Comparison of ENCODE assay signal across 8 cellular contexts in the genomic region with DNA sequence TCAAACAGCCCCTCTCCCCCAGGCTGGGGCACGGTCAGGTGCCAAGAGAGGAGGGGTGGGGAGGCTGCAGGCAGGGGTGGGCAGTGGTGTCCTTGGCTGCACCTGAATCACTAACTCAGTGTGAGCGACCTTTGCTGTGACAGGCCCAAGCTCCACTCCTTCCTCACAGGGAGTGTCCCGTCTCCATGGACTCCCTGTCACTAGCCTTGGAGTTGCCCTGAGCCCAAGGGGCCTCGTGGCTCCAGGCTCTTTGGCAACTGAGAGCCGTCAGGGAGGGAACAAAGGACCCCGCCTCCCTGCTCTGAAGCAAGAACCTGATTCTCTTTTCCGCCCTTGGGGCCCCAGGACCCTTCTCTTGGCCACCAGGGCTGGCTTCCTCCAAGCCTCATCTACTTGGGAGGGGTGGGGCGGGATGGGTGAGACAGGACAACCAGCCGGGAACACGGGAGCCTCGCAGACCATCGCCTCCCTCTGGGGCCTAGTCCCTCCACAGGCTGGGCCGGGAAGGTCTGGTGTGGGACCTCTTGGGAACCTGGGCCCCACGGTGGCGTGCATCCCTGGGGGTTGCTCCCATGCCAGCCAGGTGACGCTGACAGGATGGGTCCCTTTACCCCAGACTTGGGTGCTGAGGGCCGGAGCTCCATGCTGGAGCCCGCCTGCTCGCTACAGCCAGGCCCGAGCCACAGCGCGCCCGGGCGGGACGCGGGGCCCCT. TPM values are rescaled to one million over a fixed set of nuclear protein-coding genes. Genes with fewer than 3 reads are reported as not detected.
DNase-seq lines count a peak whose midpoint lies in the region; TF ChIP-seq lines count a peak whose summit lies in the region.

No MANE protein-coding gene starts in this region.

- H3K27me3 ChIP-seq in BLaER1, result no peaks in the 10 kb centered on the region
- H3K27me3 ChIP-seq in Loucy (ENCODE audit: insufficient read depth, low read length, poor library complexity, severe bottlenecking), result no peaks in the 10 kb centered on the region
- H3K27me3 ChIP-seq in dorsolateral prefrontal cortex, result no peaks in the 10 kb centered on the region
- H3K27me3 ChIP-seq in neuronal stem cell (ENCODE audit: control insufficient read depth in 3 of 3, insufficient read depth in 3 of 3, low read depth in 1 of 3, low read length in 3 of 3), result no peaks in the 10 kb centered on the region

- H3K9ac ChIP-seq in BLaER1 (0 out of 2 replicates have a peak overlapping the region, but pooled peaks have one; percentile 24), Loucy (ENCODE audit: low read depth, low read length, poor library complexity, severe bottlenecking) (no peak overlapping the region), neuronal stem cell (ENCODE audit: low read depth, low read length, poor library complexity) (peak overlapping the region; percentile 44)

- H3K27ac ChIP-seq in BLaER1, result peak overlapping the region; percentile 65
- H3K27ac ChIP-seq in dorsolateral prefrontal cortex, result peak overlapping the region in 45 of 59 donors; percentile 1 to 86 (median 69)
- no peak overlapping the region for H3K27ac ChIP-seq in neuronal stem cell (replicated peaks; ENCODE audit: low read length)

- H3K79me2 ChIP-seq in Loucy (ENCODE audit: insufficient read depth, low read length), result no peaks in the 10 kb centered on the region

- H4K91ac ChIP-seq in neuronal stem cell (ENCODE audit: low read depth, low read length, poor library complexity), result no peak overlapping the region

- H2BK15ac ChIP-seq in neuronal stem cell (ENCODE audit: low read length), result peak overlapping the region; percentile 58

- H4K8ac ChIP-seq in neuronal stem cell (ENCODE audit: low read depth, low read length), result peak overlapping the region; percentile 65

- H3K9me3 ChIP-seq in BLaER1 (no peaks in the 10 kb centered on the region), Loucy (ENCODE audit: insufficient read depth, low read depth, low read length) (no peaks in the 10 kb centered on the region), neuronal stem cell (replicated peaks in 1 of 2; ENCODE audit: control insufficient read depth in 2 of 2, insufficient read depth in 1 of 2, low read depth in 1 of 2, low read length in 2 of 2) (no peaks in the 10 kb centered on the region)

- peaks cover 29% of the 10 kb centered on the region for H3K36me3 ChIP-seq in BLaER1
- H3K36me3 ChIP-seq in Loucy (ENCODE audit: insufficient read depth, low read length), result no peaks in the 10 kb centered on the region
- H3K36me3 ChIP-seq in neuronal stem cell (replicated peaks in 1 of 2; ENCODE audit: control insufficient read depth in 2 of 2, insufficient read depth in 2 of 2, low read length in 2 of 2), result peaks cover 2 to 14% of the 10 kb centered on the region in 2 donors

- H3K4me2 ChIP-seq in BLaER1 (peak overlapping the region; percentile 95), Loucy (ENCODE audit: low read depth, low read length, poor library complexity, severe bottlenecking) (peak overlapping the region; percentile 85), neuronal stem cell (ENCODE audit: insufficient read depth, low read length, poor library complexity, severe bottlenecking) (peak overlapping the region; percentile 83)

- peak overlapping the region; percentile 95 for H2BK5ac ChIP-seq in neuronal stem cell (ENCODE audit: low read length)

- H3K23ac ChIP-seq in neuronal stem cell (ENCODE audit: low read depth, low read length, poor library complexity), result peak overlapping the region; percentile 65

- peak overlapping the region; percentile 41 for H2BK12ac ChIP-seq in neuronal stem cell (ENCODE audit: low read length)

- peaks cover 21% of the 10 kb centered on the region for H4K20me1 ChIP-seq in BLaER1
- no peaks in the 10 kb centered on the region for H4K20me1 ChIP-seq in Loucy (ENCODE audit: insufficient read depth, low read length, poor library complexity, severe bottlenecking)

- TF ChIP-seq CTCF in Loucy (conservative IDR thresholded peaks at IDR 0.05; ENCODE audit: low read length) (no peak), dorsolateral prefrontal cortex (IDR thresholded peaks at IDR 0.05 in 54 of 56, conservative IDR thresholded peaks at IDR 0.05 in 2 of 56; ENCODE audit: low read depth in 1 of 56, partially characterized antibody in 56 of 56) (no peak)

- H3K18ac ChIP-seq in neuronal stem cell (ENCODE audit: low read length), result peak overlapping the region; percentile 98

- H2AK5ac ChIP-seq in neuronal stem cell (ENCODE audit: low read depth, low read length), result peak overlapping the region; percentile 98

- H3K9me2 ChIP-seq in Loucy (replicated peaks; ENCODE audit: low read depth, low read length), result no peaks in the 10 kb centered on the region

- DNase-seq in dorsolateral prefrontal cortex (no peak), neuronal stem cell (ENCODE audit: low spot score) (no peak), NCI-H1417 treated with DMSO at 0.1 percent for 48 hours (lab: John Stamatoyannopoulos, UW) (no peak), HuH-7.5 (ENCODE audit: low spot score) (no peak), GDM1 (lab: John Stamatoyannopoulos, UW) (no peak), NCI-H1092 treated with DMSO at 0.1 percent for 48 hours (lab: John Stamatoyannopoulos, UW) (no peak)

- peaks cover 12% of the 10 kb centered on the region for H3K79me1 ChIP-seq in neuronal stem cell (ENCODE audit: low read depth, low read length)

- peak overlapping the region; percentile 70 for H3K4me3 ChIP-seq in BLaER1
- peak overlapping the region; percentile 81 for H3K4me3 ChIP-seq in Loucy (ENCODE audit: low read length, poor library complexity, severe bottlenecking)
- peak overlapping the region in 46 of 59 donors; percentile 46 to 82 (median 69) for H3K4me3 ChIP-seq in dorsolateral prefrontal cortex
- H3K4me3 ChIP-seq in neuronal stem cell (ENCODE audit: low read length in 2 of 2), result peak overlapping the region; percentile 57 to 81

- peak overlapping the region; percentile 56 for H3K14ac ChIP-seq in neuronal stem cell (ENCODE audit: low read length)

- WGBS in neuronal stem cell (ENCODE audit: extremely low coverage in 2 of 2, insufficient read length in 2 of 2, insufficient replicate concordance in 1 of 2), 2 donors, result no CpG with 5 or more reads among the region's 26 CpGs

- intact Hi-C loops in dorsolateral prefrontal cortex (cut with DNase I), result no loop called here

- H3K4ac ChIP-seq in neuronal stem cell (ENCODE audit: low read length), result peak overlapping the region; percentile 10

- H2AFZ ChIP-seq in Loucy (ENCODE audit: low read length), result no peak overlapping the region
- H2AFZ ChIP-seq in neuronal stem cell (ENCODE audit: low read length), result peak overlapping the region; percentile 83

- peak overlapping the region; percentile 28 for H2BK120ac ChIP-seq in neuronal stem cell (ENCODE audit: low read depth, low read length)

- H3K4me1 ChIP-seq in BLaER1, result peaks cover 70% of the 10 kb centered on the region
- H3K4me1 ChIP-seq in Loucy (ENCODE audit: insufficient read depth, low read length, poor library complexity, severe bottlenecking), result peaks cover 6% of the 10 kb centered on the region
- peaks cover 16 to 17% of the 10 kb centered on the region in 2 donors for H3K4me1 ChIP-seq in neuronal stem cell (ENCODE audit: control insufficient read depth in 2 of 2, insufficient read depth in 1 of 2, low read depth in 1 of 2, low read length in 2 of 2)

- no peaks in the 10 kb centered on the region for H3F3A ChIP-seq in Loucy (ENCODE audit: low read depth)

RNA-seq across cellular contexts. Expression of a gene that starts 0.9 kb away (rescaled TPM):
- 10 to 100 TPM in 62 of 120 experiments, 1 to 10 TPM in 58; 4.2 to 28.9 (median 10.3) TPM for total RNA-seq in dorsolateral prefrontal cortex
- 23.8 TPM for polyA plus RNA-seq in neuronal stem cell (2013, experiment 1 of 2)
- polyA plus RNA-seq in neuronal stem cell (2013, experiment 2 of 2), result 21.4 TPM

RNA-seq across cellular contexts. Expression of a gene that starts 29.9 kb away (rescaled TPM):
- total RNA-seq in dorsolateral prefrontal cortex, result 10 to 100 TPM; 23.3 to 52.5 (median 36.1) TPM
- polyA plus RNA-seq in neuronal stem cell (2013, experiment 1 of 2), result 109 TPM
- 114 TPM for polyA plus RNA-seq in neuronal stem cell (2013, experiment 2 of 2)

RNA-seq across cellular contexts. Expression of a gene that starts 33.7 kb away (rescaled TPM):
- 100 to 1,000 TPM in 97 of 120 experiments, 10 to 100 TPM in 23; 69.5 to 290 (median 127) TPM for total RNA-seq in dorsolateral prefrontal cortex
- polyA plus RNA-seq in neuronal stem cell (2013, experiment 1 of 2), result 19.0 TPM
- polyA plus RNA-seq in neuronal stem cell (2013, experiment 2 of 2), result 19.6 TPM
